Comparison of ENCODE assay signal across 22 cellular contexts in genomic region chr11:71963468-71963867, GRCh38.
"Had no signal": no experiment of that assay in that cellular context is flagged by ENCODE, and none has a peak within 500 bp of the region (broad histone marks: within the 10 kb centered on the region; RNA-seq: fewer than 3 reads in every experiment).

No MANE protein-coding gene starts in this region.

- H3K27me3 ChIP-seq: colonic mucosa, dorsolateral prefrontal cortex, heart left ventricle, right atrium auricular region, sigmoid colon, suprapubic skin, thyroid gland, uterus had no signal

- H3K9me3 Mint-ChIP-seq: type B pancreatic cell had no signal

- H3K4me3 Mint-ChIP-seq: naive B cell, nephron, type B pancreatic cell had no signal

- H3K4me1 ChIP-seq: colonic mucosa, right atrium auricular region, suprapubic skin, thyroid gland, uterus had no signal

- DNase-seq: colonic mucosa; dorsolateral prefrontal cortex; effector CD8-positive, alpha-beta T cell; heart left ventricle; hippocampal formation; left colon; left ventricle myocardium superior; mesendoderm; naive B cell; posterior cingulate gyrus; sigmoid colon; stimulated activated CD4-positive, alpha-beta T cell treated with anti-CD3 and anti-CD28 coated beads, Interleukin-12 subunit alpha, Interleukin-12 subunit beta, amount 100 ng/mL, for 4 hours; stimulated activated naive CD4-positive, alpha-beta T cell; thyroid gland; uterus had no signal

- H3K4me1 Mint-ChIP-seq: nephron had no signal

- H3K27ac ChIP-seq: colonic mucosa, right atrium auricular region, suprapubic skin had no signal

- H3K27ac Mint-ChIP-seq: type B pancreatic cell had no signal

- H3K4me3 ChIP-seq: colonic mucosa, dorsolateral prefrontal cortex, heart left ventricle, lung, right atrium auricular region, sigmoid colon, skin epidermis, suprapubic skin, thyroid gland, uterus had no signal

- H3K9me3 ChIP-seq: colonic mucosa, suprapubic skin, thyroid gland, uterus had no signal

- H3K36me3 ChIP-seq: colonic mucosa, uterus had no signal

- FAIRE-seq: frontal cortex had no signal

- H3K27me3 Mint-ChIP-seq: naive B cell, type B pancreatic cell had no signal
